In the genomic region with DNA sequence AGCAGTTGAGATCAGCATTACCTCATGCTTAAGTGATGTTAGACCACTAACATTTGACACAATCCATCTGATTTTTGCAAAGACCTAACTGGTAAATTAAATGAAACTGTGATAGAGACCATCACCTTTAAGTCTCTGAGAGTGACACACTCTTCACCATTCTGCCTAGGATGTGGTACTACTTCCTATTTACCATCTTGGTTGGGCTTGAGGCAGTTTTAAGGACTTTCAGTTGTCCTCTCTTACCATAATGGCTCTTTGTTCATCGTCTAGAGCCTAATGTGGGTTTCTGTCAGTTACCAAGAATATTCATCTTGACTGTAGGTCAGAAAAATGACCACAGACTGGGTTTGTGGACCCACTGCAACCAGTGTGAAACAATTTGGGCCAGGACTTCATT, we compare ENCODE assay signal across 25 cellular contexts.
"Had no signal": no experiment of that assay in that cellular context is flagged by ENCODE, and none has a peak within 500 bp of the region (broad histone marks: within the 10 kb centered on the region; RNA-seq: fewer than 3 reads in every experiment).

No MANE protein-coding gene starts in this region.

- H3K27ac ChIP-seq: stomach, suprapubic skin, testis, thoracic aorta, thyroid gland, tibial artery, tibial nerve, transverse colon, upper lobe of left lung, upper lobe of right lung, vagina had no signal

- H3K36me3 ChIP-seq: stomach, suprapubic skin, thoracic aorta, thyroid gland, tibial artery, tibial nerve, transverse colon, upper lobe of left lung, upper lobe of right lung, vagina had no signal

- ATAC-seq: stimulated activated effector memory CD8-positive, alpha-beta T cell treated with anti-CD3 and anti-CD28 coated beads, Interleukin-12 subunit alpha, Interleukin-12 subunit beta, amount 100 ng/mL, for 72 hours; stimulated activated memory B cell treated with anti-CD40 and anti-IgM and Interleukin-4, amounts not matched to agents 10 μg/mL and 1 μg/mL and 100 μg/mL, for 72 hours; stimulated activated naive B cell treated with anti-CD40 and anti-IgM and Interleukin-4, amounts not matched to agents 10 μg/mL and 1 μg/mL and 100 μg/mL, for 72 hours; stimulated activated naive CD8-positive, alpha-beta T cell treated with anti-CD3 and anti-CD28 coated beads, Interleukin-15, amount 100 ng/mL, for 72 hours; stimulated activated naive CD8-positive, alpha-beta T cell treated with anti-CD3 and anti-CD28 coated beads, Interleukin-15, Interleukin-2, amounts not matched to agents 100 U/mL and 50 U/mL, for 24 hours; upper lobe of right lung had no signal

- H3K9me3 ChIP-seq: stomach, suprapubic skin, testis, thoracic aorta, thyroid gland, tibial artery, tibial nerve, transverse colon, upper lobe of left lung, upper lobe of right lung, vagina had no signal

- H3K27me3 ChIP-seq: stomach, suprapubic skin, testis, thyroid gland, tibial artery, tibial nerve, transverse colon, upper lobe of left lung, upper lobe of right lung, vagina had no signal

- H3K4me3 ChIP-seq: stomach, suprapubic skin, testis, thoracic aorta, thyroid gland, tibial artery, tibial nerve, transverse colon, upper lobe of left lung, upper lobe of right lung, vagina had no signal

- H3K4me1 ChIP-seq: stomach, suprapubic skin, testis, thyroid gland, tibial artery, tibial nerve, transverse colon, upper lobe of left lung, upper lobe of right lung, vagina had no signal

- DNase-seq: stimulated activated CD4-positive, alpha-beta T cell treated with anti-CD3 and anti-CD28 coated beads, Interleukin-2, amount 100 ng/mL, for 48 hours; stimulated activated CD4-positive, alpha-beta T cell treated with anti-CD3 and anti-CD28 coated beads, Interleukin-4, amount 100 ng/mL, for 1 hour; stimulated activated CD4-positive, alpha-beta T cell treated with anti-CD3 and anti-CD28 coated beads, Interleukin-4, amount 100 ng/mL, for 24 hours; stimulated activated CD4-positive, alpha-beta T cell treated with anti-CD3 and anti-CD28 coated beads, Interleukin-4, amount 100 ng/mL, for 4 hours; stimulated activated CD8-positive, alpha-beta memory T cell treated with anti-CD3 and anti-CD28 coated beads, Interleukin-4, amount 100 ng/mL, for 48 hours; stimulated activated naive B cell treated with anti-CD40 and anti-IgM and Interleukin-4, amounts not matched to agents 10 μg/mL and 1 μg/mL and 100 μg/mL, for 72 hours; stimulated activated naive CD4-positive, alpha-beta T cell; stimulated activated naive CD4-positive, alpha-beta T cell treated with Interleukin-2 at 50 U/mL for 16 hours; stimulated activated naive CD8-positive, alpha-beta T cell treated with anti-CD3 and anti-CD28 coated beads, Interleukin-15, amount 100 ng/mL, for 72 hours; stimulated activated naive CD8-positive, alpha-beta T cell treated with anti-CD3 and anti-CD28 coated beads, Interleukin-15, Interleukin-2, amounts not matched to agents 100 U/mL and 50 U/mL, for 24 hours; stomach; substantia nigra; testis; thyroid gland; tibial artery; transverse colon; trophoblast cell; upper lobe of left lung; upper lobe of right lung had no signal
